Comparison of ENCODE assay signal across 18 cellular contexts in genomic region chr3:12427551-12427950, GRCh38.
"Had no signal": no experiment of that assay in that cellular context is flagged by ENCODE, and none has a peak within 500 bp of the region (broad histone marks: within the 10 kb centered on the region; RNA-seq: fewer than 3 reads in every experiment).

No MANE protein-coding gene starts in this region.

- H3K36me3 Mint-ChIP-seq: activated CD8-positive, alpha-beta memory T cell treated with anti-CD3 and anti-CD28 coated beads, Interleukin-2, amount 10 ng/mL, durations not matched to agents 7 days and 5 days; activated naive CD8-positive, alpha-beta T cell; natural killer cell treated with Interleukin-12 subunit alpha and Interleukin-12 subunit beta and Interleukin-15 and Interleukin-18, amount 100 ng/mL, for 72 hours had no signal

- H3K9me3 ChIP-seq: breast epithelium, esophagus squamous epithelium, heart right ventricle, testis had no signal

- H3K27ac Mint-ChIP-seq: activated CD8-positive, alpha-beta memory T cell treated with anti-CD3 and anti-CD28 coated beads, Interleukin-2, amount 10 ng/mL, durations not matched to agents 7 days and 5 days; activated naive CD8-positive, alpha-beta T cell; activated T-cell treated with anti-CD3 and anti-CD28 coated beads, Interleukin-2, amount 50 U/mL, for 24 hours; natural killer cell treated with Interleukin-12 subunit alpha and Interleukin-12 subunit beta and Interleukin-15 and Interleukin-18, amount 100 ng/mL, for 72 hours had no signal

- H3K27me3 ChIP-seq: breast epithelium, esophagus squamous epithelium, heart right ventricle, testis had no signal

- H3K4me3 ChIP-seq: breast epithelium, dorsolateral prefrontal cortex, esophagus squamous epithelium, heart right ventricle, testis had no signal

- H3K27ac ChIP-seq: dorsolateral prefrontal cortex, esophagus squamous epithelium, heart right ventricle, testis had no signal

- H3K4me1 ChIP-seq: breast epithelium, esophagus squamous epithelium, testis had no signal

- ATAC-seq: activated CD4-positive, CD25-positive, alpha-beta regulatory T cell treated with anti-CD3 and anti-CD28 coated beads, Interleukin-2, amount 50 U/mL, for 24 hours; activated CD8-positive, alpha-beta memory T cell treated with anti-CD3 and anti-CD28 coated beads, Interleukin-2, amount 10 ng/mL, durations not matched to agents 7 days and 5 days; heart right ventricle; left lobe of liver; stimulated activated naive CD8-positive, alpha-beta T cell treated with anti-CD3 and anti-CD28 coated beads, Interleukin-15, Interleukin-2, amounts not matched to agents 100 U/mL and 50 U/mL, for 24 hours had no signal

- H3K4me3 Mint-ChIP-seq: activated CD8-positive, alpha-beta memory T cell treated with anti-CD3 and anti-CD28 coated beads, Interleukin-2, amount 10 ng/mL, durations not matched to agents 7 days and 5 days; activated naive CD8-positive, alpha-beta T cell; activated T-cell treated with anti-CD3 and anti-CD28 coated beads, Interleukin-2, amount 50 U/mL, for 24 hours; natural killer cell treated with Interleukin-12 subunit alpha and Interleukin-12 subunit beta and Interleukin-15 and Interleukin-18, amount 100 ng/mL, for 72 hours had no signal

- H3K9me3 Mint-ChIP-seq: activated T-cell treated with anti-CD3 and anti-CD28 coated beads, Interleukin-2, amount 50 U/mL, for 24 hours; natural killer cell treated with Interleukin-12 subunit alpha and Interleukin-12 subunit beta and Interleukin-15 and Interleukin-18, amount 100 ng/mL, for 72 hours had no signal

- DNase-seq: activated CD4-positive, alpha-beta T cell treated with anti-CD3 and anti-CD28 coated beads, Interleukin-2, amount 50 U/mL, for 48 hours; activated CD8-positive, alpha-beta memory T cell treated with anti-CD3 and anti-CD28 coated beads, Interleukin-2, amount 10 ng/mL, durations not matched to agents 7 days and 5 days; activated effector memory CD4-positive, alpha-beta T cell treated with Interleukin-2 at 50 U/mL for 16 hours; activated T-cell treated with anti-CD3 and anti-CD28 coated beads, Interleukin-2, amount 50 U/mL, for 24 hours; anterior cingulate cortex; dorsolateral prefrontal cortex; esophagus squamous epithelium; heart right ventricle; islet precursor cell; mesenchymal stem cell; stimulated activated CD4-positive, alpha-beta T cell treated with anti-CD3 and anti-CD28 coated beads, Interleukin-2, amount 100 ng/mL, for 48 hours; stimulated activated naive CD8-positive, alpha-beta T cell treated with anti-CD3 and anti-CD28 coated beads, Interleukin-15, Interleukin-2, amounts not matched to agents 100 U/mL and 50 U/mL, for 24 hours; testis had no signal

- H3K36me3 ChIP-seq: breast epithelium, esophagus squamous epithelium, heart right ventricle had no signal
